In genomic region chr4:184617611-184618196, GRCh38 we compare ENCODE assay signal across 19 cellular contexts. TPM values are rescaled to one million over a fixed set of nuclear protein-coding genes. Genes with fewer than 3 reads are reported as not detected.
A peak's percentile ranks its signal among the peaks of the same experiment; 100 is the strongest.
DNase-seq lines count a peak whose midpoint lies in the region; ATAC-seq, FAIRE-seq and TF ChIP-seq lines count a peak whose summit lies in the region.
"Had no signal": no experiment of that assay in that cellular context is flagged by ENCODE, and none has a peak within 500 bp of the region (broad histone marks: within the 10 kb centered on the region; RNA-seq: fewer than 3 reads in every experiment).

No MANE protein-coding gene starts in this region.

- H4K91ac ChIP-seq in H1 (replicated peaks; ENCODE audit: insufficient read length, low read length), result peak overlapping the region; percentile 75

- no peak overlapping the region for H3K56ac ChIP-seq in H1 (replicated peaks; ENCODE audit: insufficient read length, low read depth, low read length)
- H3K56ac ChIP-seq in mesendoderm (ENCODE audit: low read length), result no peak overlapping the region

- no peak for TF ChIP-seq RAD21 in H1 (IDR thresholded peaks at IDR 0.05 in 1 of 2, conservative IDR thresholded peaks at IDR 0.05 in 1 of 2; ENCODE audit: low read depth in 2 of 2, low read length in 2 of 2)

- H3K4me3 ChIP-seq in GM12865 (ENCODE audit: low read depth, low read length), result peak overlapping the region; percentile 38; the same call in 1 of the 2 replicates
- H3K4me3 ChIP-seq in H1 (ENCODE audit: extremely low read depth in 1 of 4, insufficient read depth in 2 of 4, low read depth in 3 of 4, low read length in 4 of 4), result peak overlapping the region in 1 of 4 experiments; percentile 40; a peak in 2 of 8 replicates
- H3K4me3 ChIP-seq in mesendoderm (ENCODE audit: low read length), result no peak overlapping the region
- H3K4me3 ChIP-seq: ovary, skin epidermis, thoracic aorta had no signal

- H3K27me3 ChIP-seq in H1 (replicated peaks in 1 of 4; ENCODE audit: control insufficient read depth in 3 of 4, extremely low read depth in 1 of 4, insufficient read depth in 3 of 4, low read length in 3 of 4) (no peaks in the 10 kb centered on the region), mesendoderm (ENCODE audit: insufficient read depth, low read length, poor library complexity) (no peaks in the 10 kb centered on the region)
- H3K27me3 ChIP-seq: ovary had no signal

- no peaks in the 10 kb centered on the region for H3K36me3 ChIP-seq in H1 (ENCODE audit: control insufficient read depth in 2 of 4, insufficient read depth in 4 of 4, low read length in 3 of 4)
- H3K36me3 ChIP-seq in mesendoderm (ENCODE audit: control insufficient read depth, insufficient read depth, low read length), result no peaks in the 10 kb centered on the region
- H3K36me3 ChIP-seq: ovary, thoracic aorta had no signal

- H3K27ac ChIP-seq in H1 (ENCODE audit: low read depth, low read length) (peak overlapping the region; percentile 78), mesendoderm (ENCODE audit: low read depth, low read length) (no peak overlapping the region)
- H3K27ac ChIP-seq: HL-60, KMS-11, ovary, skin epidermis, thoracic aorta had no signal

- H3K18ac ChIP-seq in H1 (ENCODE audit: extremely low read depth, low read length) (peak overlapping the region; percentile 95), mesendoderm (ENCODE audit: low read length) (no peak overlapping the region)

- H2BK120ac ChIP-seq in H1 (replicated peaks; ENCODE audit: low read depth, low read length) (peak overlapping the region; percentile 67), mesendoderm (ENCODE audit: low read depth, low read length) (no peak overlapping the region)

- peak overlapping the region; percentile 54; the same call in 1 of the 2 replicates for H2AK5ac ChIP-seq in H1 (ENCODE audit: low read depth, low read length)
- no peak overlapping the region for H2AK5ac ChIP-seq in mesendoderm (ENCODE audit: low read length)

- no peak for TF ChIP-seq POLR2A in H1 (IDR thresholded peaks at IDR 0.05; ENCODE audit: control extremely low read depth in 1 of 2, low read depth in 2 of 2, low read length in 2 of 2)

- H3K79me1 ChIP-seq in H1 (ENCODE audit: low read depth, low read length) (no peaks in the 10 kb centered on the region), mesendoderm (ENCODE audit: low read length) (no peaks in the 10 kb centered on the region)

- H3K4ac ChIP-seq in H1 (replicated peaks; ENCODE audit: insufficient read length, low read depth, low read length) (no peak overlapping the region), mesendoderm (ENCODE audit: low read depth, low read length) (no peak overlapping the region)

- H3K23me2 ChIP-seq in H1 (ENCODE audit: low read depth, low read length), result peaks cover 3% of the 10 kb centered on the region; the same call in 1 of the 2 replicates

- peak overlapping the region; percentile 73 for H2BK5ac ChIP-seq in H1 (ENCODE audit: low read depth, low read length)
- no peak overlapping the region for H2BK5ac ChIP-seq in mesendoderm (ENCODE audit: low read length)

- TF ChIP-seq CTCF in GM12865 (IDR thresholded peaks at IDR 0.05; ENCODE audit: insufficient read depth, low read depth, low read length, missing control alignments), result no peak
- no peak for TF ChIP-seq CTCF in H1 (IDR thresholded peaks at IDR 0.05; ENCODE audit: control extremely low read depth in 1 of 3, insufficient read depth in 1 of 3, low read depth in 1 of 3, low read length in 3 of 3)

- no peak overlapping the region for H2AFZ ChIP-seq in H1 (ENCODE audit: low read length)

- H3K79me2 ChIP-seq in H1 (ENCODE audit: control insufficient read depth in 1 of 2, insufficient read depth in 2 of 2, low read length in 2 of 2) (no peaks in the 10 kb centered on the region), mesendoderm (ENCODE audit: control insufficient read depth, insufficient read depth, low read length) (no peaks in the 10 kb centered on the region)

- H3K9me3 ChIP-seq in H1 (ENCODE audit: insufficient read depth in 2 of 2, low read depth in 1 of 2, low read length in 1 of 2), result peaks cover 13 to 21% of the 10 kb centered on the region in 2 experiments
- H3K9me3 ChIP-seq: ovary, thoracic aorta had no signal

- no peaks in the 10 kb centered on the region for H4K20me1 ChIP-seq in H1 (replicated peaks in 1 of 2; ENCODE audit: control insufficient read depth in 1 of 2, insufficient read depth in 2 of 2, low read length in 2 of 2)

- H3K14ac ChIP-seq in H1 (ENCODE audit: insufficient read length), result no peak overlapping the region

- in situ Hi-C loops in ACHN (cut with HindIII; ENCODE audit: low pct_ligation_motif_present, low pct_unique_long_range_greater_than_20kb, low sequenced_read_pairs), result no loop called here

- POLR2A ChIA-PET in H1 (lab: Charles Lee; ENCODE audit: partially characterized antibody), result interaction anchor here (0.8 to 3.0 kb wide), 6 partner anchors 8 to 115 kb away, joined by 3 to 14 read pairs (median 6); partner anchors contain the start of genes CASP3, CENPU and PRIMPOL

- H2BK15ac ChIP-seq in H1 (ENCODE audit: low read length) (0 out of 2 replicates have a peak overlapping the region, but pooled peaks have one; percentile 55), mesendoderm (replicated peaks; ENCODE audit: low read depth) (no peak overlapping the region)

- no peak for TF ChIP-seq EP300 in H1 (IDR thresholded peaks at IDR 0.05; ENCODE audit: borderline replicate concordance in 1 of 2, low read depth in 2 of 2, low read length in 2 of 2)

- H4K5ac ChIP-seq in H1 (ENCODE audit: insufficient read length, low read depth, low read length) (no peak overlapping the region), mesendoderm (ENCODE audit: low read length) (no peak overlapping the region)

- H3K4me1 ChIP-seq in H1 (replicated peaks in 1 of 4; ENCODE audit: control insufficient read depth in 3 of 4, insufficient read depth in 4 of 4, low read length in 3 of 4), result peaks cover 0 to 7% (median 4%) of the 10 kb centered on the region in 4 experiments; a peak in 5 of 7 replicates
- no peaks in the 10 kb centered on the region for H3K4me1 ChIP-seq in mesendoderm (ENCODE audit: control insufficient read depth, low read depth, low read length)

- CTCF ChIA-PET in H1 (lab: Charles Lee; ENCODE audit: partially characterized antibody), result interaction anchor here (0.7 to 1.5 kb wide), 5 partner anchors 8 to 124 kb away, joined by 3 to 5 read pairs (median 3); no protein-coding TSS in a partner anchor

- no peak for ATAC-seq in HG03159 (IDR thresholded peaks at IDR 0.05; ENCODE audit: unreplicated experiment)

- DNase-seq in GM12865 (ENCODE audit: low read depth) (no peak), NCI-H226 (peak; percentile 57), H1 (ENCODE audit: low read depth in 1 of 2, low spot score in 2 of 2) (peak; percentile 51 to 66), mesendoderm (peak; percentile 76), NCI-H187 treated with DMSO at 0.1 percent for 48 hours (lab: John Stamatoyannopoulos, UW) (no peak), ACHN (no peak)
- no peak for DNase-seq in effector CD8-positive, alpha-beta T cell (lab: John Stamatoyannopoulos, UW)
- DNase-seq: COR-L47; naive B cell; NCI-H1105; ovary; stimulated activated CD4-positive, alpha-beta T cell treated with anti-CD3 and anti-CD28 coated beads, Interleukin-4, amount 100 ng/mL, for 4 hours; stimulated activated CD8-positive, alpha-beta memory T cell treated with anti-CD3 and anti-CD28 coated beads, Interleukin-4, amount 100 ng/mL, for 48 hours; T-helper 2 cell had no signal

- 78% methylated on average over 9 of the region's 9 CpGs; no CpG with 5 or more reads in 1 of the 2 experiments for WGBS in H1 (ENCODE audit: extremely low coverage in 1 of 2, insufficient coverage in 1 of 2, insufficient read length in 1 of 2, insufficient replicate concordance in 2 of 2, low coverage in 1 of 2, low lambda C conversion rate in 2 of 2, missing lambda C conversion rate in 1 of 2), 2 experiments
- no CpG with 5 or more reads among the region's 9 CpGs for WGBS in mesendoderm (ENCODE audit: extremely low coverage, insufficient coverage, low lambda C conversion rate)

- H2BK20ac ChIP-seq in H1 (ENCODE audit: low read length), result peak overlapping the region; percentile 98

- H4K8ac ChIP-seq in H1 (ENCODE audit: extremely low read depth, insufficient read depth, low read length), result no peak overlapping the region
- no peak overlapping the region for H4K8ac ChIP-seq in mesendoderm (ENCODE audit: low read depth, low read length)

- peak overlapping the region; percentile 99 for H2BK12ac ChIP-seq in H1 (ENCODE audit: low read depth, low read length)

- H3K9ac ChIP-seq in H1 (replicated peaks in 1 of 4; ENCODE audit: extremely low read depth in 1 of 4, low read depth in 3 of 4, low read length in 3 of 4) (no peak overlapping the region; a peak in 1 of 7 replicates), mesendoderm (ENCODE audit: low read length) (no peak overlapping the region)
- H3K9ac ChIP-seq: KMS-11 had no signal

- peak overlapping the region; percentile 29 to 70; a peak in 3 of 4 replicates for H3K4me2 ChIP-seq in H1 (ENCODE audit: insufficient read depth in 1 of 2, low read depth in 2 of 2, low read length in 2 of 2)
- no peak overlapping the region for H3K4me2 ChIP-seq in mesendoderm (ENCODE audit: low read length)
- H3K4me2 ChIP-seq: KMS-11 had no signal

- no peak for FAIRE-seq in H1 (lab: Jason Lieb, UNC)

- H3K23ac ChIP-seq in H1 (ENCODE audit: insufficient read length) (no peak overlapping the region), mesendoderm (ENCODE audit: low read length) (no peak overlapping the region)

RNA-seq across cellular contexts. Expression of gene CASP3, which starts 31.5 kb away (rescaled TPM):
- total RNA-seq in H1 (2021; fragmentation: NEBNext Ultra II Directional; extraction: Animal tissue kit (Norgen Biotek cat#: 25700)), result 81.1 and 82.5 TPM in 2 replicates
- polyA plus RNA-seq in H1 (2011; rRNA removed), result 15.0 and 27.8 TPM in 2 replicates
- 39.6 TPM for polyA plus RNA-seq in H1 (2011; cell fraction: cytosol; rRNA removed)
- polyA plus RNA-seq in H1 (2011; cell fraction: nucleus; rRNA removed), result 12.9 TPM
- polyA plus RNA-seq in H1 (2012, experiment 1 of 2), result 30.9 to 58.4 TPM (median 37.1 TPM) in 4 replicates
- 9.4 TPM for polyA plus RNA-seq in H1 (2012, experiment 2 of 2)
- 53.0 TPM for polyA plus RNA-seq in H1 (2013, experiment 1 of 2)
- polyA plus RNA-seq in H1 (2013, experiment 2 of 2), result 56.0 TPM
- 19.4 and 27.4 TPM in 2 replicates for polyA minus RNA-seq in H1 (2011; rRNA and poly(A)+ RNA removed)
- polyA minus RNA-seq in H1 (2011; cell fraction: cytosol; rRNA and poly(A)+ RNA removed), result 14.6 TPM
- 15.8 TPM for polyA minus RNA-seq in H1 (2011; cell fraction: nucleus; rRNA and poly(A)+ RNA removed)
- 130 TPM for polyA plus RNA-seq in mesendoderm (2013, experiment 1 of 2)
- polyA plus RNA-seq in mesendoderm (2013, experiment 2 of 2), result 135 TPM

RNA-seq across cellular contexts. Expression of gene PRIMPOL, which starts 31.8 kb away (rescaled TPM):
- 5.0 and 6.7 TPM in 2 replicates for total RNA-seq in H1 (2021; fragmentation: NEBNext Ultra II Directional; extraction: Animal tissue kit (Norgen Biotek cat#: 25700))
- polyA plus RNA-seq in H1 (2011; rRNA removed), result 2.7 and 4.4 TPM in 2 replicates
- 6.3 TPM for polyA plus RNA-seq in H1 (2011; cell fraction: cytosol; rRNA removed)
- 0.97 TPM for polyA plus RNA-seq in H1 (2011; cell fraction: nucleus; rRNA removed)
- 6.3 to 10.6 TPM (median 8.8 TPM) in 4 replicates for polyA plus RNA-seq in H1 (2012, experiment 1 of 2)
- polyA plus RNA-seq in H1 (2012, experiment 2 of 2), result 0.92 TPM
- polyA plus RNA-seq in H1 (2013, experiment 1 of 2), result 6.3 TPM
- 6.8 TPM for polyA plus RNA-seq in H1 (2013, experiment 2 of 2)
- 1.0 and 1.4 TPM in 2 replicates for polyA minus RNA-seq in H1 (2011; rRNA and poly(A)+ RNA removed)
- polyA minus RNA-seq in H1 (2011; cell fraction: cytosol; rRNA and poly(A)+ RNA removed), result 2.4 TPM
- polyA minus RNA-seq in H1 (2011; cell fraction: nucleus; rRNA and poly(A)+ RNA removed), result 3.3 TPM
- polyA plus RNA-seq in mesendoderm (2013, experiment 1 of 2), result 3.7 TPM
- 3.7 TPM for polyA plus RNA-seq in mesendoderm (2013, experiment 2 of 2)

Comparison
In these comparisons a context has a peak if more than half of its experiments do, and no peak if none do; other contexts are left out.
1. DNase-seq: peak in NCI-H226 (single experiment), H1 (2 of 2) and mesendoderm (single experiment); none in GM12865 (single experiment), NCI-H187 treated with DMSO at 0.1 percent for 48 hours (single experiment), effector CD8-positive, alpha-beta T cell (single experiment) and ACHN (single experiment).